Comparison of ENCODE assay signal across 30 cellular contexts in genomic region chr11:123328281-123328680, GRCh38.
"Had no signal": no experiment of that assay in that cellular context is flagged by ENCODE, and none has a peak within 500 bp of the region (broad histone marks: within the 10 kb centered on the region; RNA-seq: fewer than 3 reads in every experiment).

No MANE protein-coding gene starts in this region.

- H3K4me2 ChIP-seq: hepatocyte had no signal

- DNase-seq: activated CD4-positive, alpha-beta T cell treated with anti-CD3 and anti-CD28 coated beads for 48 hours; activated CD4-positive, alpha-beta T cell treated with anti-CD3 and anti-CD28 coated beads, Interleukin-2, amount 50 U/mL, for 48 hours; activated CD8-positive, alpha-beta memory T cell treated with anti-CD3 and anti-CD28 coated beads for 24 hours; activated CD8-positive, alpha-beta memory T cell treated with anti-CD3 and anti-CD28 coated beads, Interleukin-2, amount 50 U/mL, for 4 hours; activated effector memory CD4-positive, alpha-beta T cell treated with anti-CD3 and anti-CD28 coated beads, Interleukin-2, amount 50 U/mL, for 16 hours; activated naive CD4-positive, alpha-beta T cell treated with anti-CD3 and anti-CD28 coated beads for 36 hours; activated naive CD8-positive, alpha-beta T cell treated with anti-CD3 and anti-CD28 coated beads for 36 hours; activated T-cell treated with anti-CD3 and anti-CD28 coated beads, Interleukin-2, amount 50 U/mL, for 1 hour; adrenal gland; aorta; body of pancreas; cortex of kidney; islet precursor cell; left ventricle myocardium inferior; mucosa of descending colon; ovary; right lobe of liver; stimulated activated CD4-positive, alpha-beta T cell treated with anti-CD3 and anti-CD28 coated beads, Interleukin-2, amount 100 ng/mL, for 48 hours; stimulated activated naive CD8-positive, alpha-beta T cell treated with anti-CD3 and anti-CD28 coated beads, Interleukin-15, Interleukin-2, amounts not matched to agents 100 U/mL and 50 U/mL, for 24 hours; trophoblast cell; uterus had no signal

- ATAC-seq: activated CD4-positive, CD25-positive, alpha-beta regulatory T cell treated with anti-CD3 and anti-CD28 coated beads, Interleukin-2, amount 50 U/mL, for 24 hours; body of pancreas; gastroesophageal sphincter; mucosa of descending colon; right lobe of liver; stimulated activated naive CD8-positive, alpha-beta T cell treated with anti-CD3 and anti-CD28 coated beads, Interleukin-15, Interleukin-2, amounts not matched to agents 100 U/mL and 50 U/mL, for 24 hours had no signal

- FAIRE-seq: endothelial cell of umbilical vein, TTC549 had no signal

- H3K27me3 ChIP-seq: adrenal gland, ovary, right lobe of liver, uterus had no signal

- H3K4me1 ChIP-seq: body of pancreas, gastroesophageal sphincter, right lobe of liver, uterus had no signal

- H3K27ac ChIP-seq: adrenal gland, body of pancreas, gastroesophageal sphincter, hepatocyte, left ventricle myocardium inferior, neutrophil, ovary, right lobe of liver, thoracic aorta, uterus, VCaP had no signal

- H3K9me3 ChIP-seq: adrenal gland, body of pancreas, gastroesophageal sphincter, left ventricle myocardium inferior, mucosa of descending colon, neutrophil, ovary, right lobe of liver, uterus had no signal

- H3K36me3 ChIP-seq: adrenal gland, gastroesophageal sphincter, left ventricle myocardium inferior, neutrophil, ovary, right lobe of liver, thoracic aorta, uterus had no signal

- H3K4me3 ChIP-seq: adrenal gland, body of pancreas, gastroesophageal sphincter, hepatocyte, left ventricle myocardium inferior, lung, mucosa of descending colon, ovary, right lobe of liver, thoracic aorta, uterus had no signal

- H3K79me2 ChIP-seq: hepatocyte had no signal

- H2AFZ ChIP-seq: hepatocyte had no signal
